1 cellular context compared by ENCODE assay signal in the genomic region with DNA sequence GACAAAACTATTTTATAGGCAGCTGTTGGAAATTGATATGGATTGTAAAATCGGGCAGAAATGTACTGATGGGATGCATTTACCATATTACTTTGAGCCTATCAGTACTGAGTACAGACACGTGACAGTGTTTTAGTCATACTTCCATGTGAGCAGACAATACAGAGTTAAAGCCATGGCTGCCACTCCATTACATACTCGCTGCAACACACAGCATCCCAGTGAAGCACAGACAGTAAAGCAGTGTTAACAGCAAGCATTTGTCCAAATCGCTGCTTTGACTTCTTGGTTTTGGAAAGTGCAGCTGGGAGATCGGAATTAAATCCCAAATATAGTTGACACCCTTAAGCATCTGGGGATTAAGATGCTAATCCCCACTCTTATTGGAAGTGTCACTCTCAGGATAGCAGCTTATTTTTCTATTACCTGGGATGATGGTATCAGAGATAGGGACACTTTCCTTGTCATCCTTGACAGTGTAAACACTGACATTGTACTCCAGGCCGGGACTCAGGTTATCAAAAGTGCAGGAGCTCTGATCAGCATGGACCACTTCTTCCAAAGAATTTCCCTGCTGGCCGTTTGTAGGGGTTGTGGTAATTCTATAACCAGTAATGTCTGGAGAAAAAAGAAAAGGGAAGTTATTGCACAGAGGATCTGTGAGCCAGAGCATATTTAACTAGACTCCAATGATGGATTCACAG.
TF ChIP-seq lines count a peak whose summit lies in the region.

No MANE protein-coding gene starts in this region.

TF ChIP-seq in SK-N-SH, 30 proteins besides CTCF, POLR2A, EP300 and RAD21:
- TF ChIP-seq EZH2phosphoT487 (IDR thresholded peaks at IDR 0.05; ENCODE audit: borderline replicate concordance, low read depth) (no peak), YY1 (IDR thresholded peaks at IDR 0.05; ENCODE audit: low read depth) (no peak)
